In the genomic region with DNA sequence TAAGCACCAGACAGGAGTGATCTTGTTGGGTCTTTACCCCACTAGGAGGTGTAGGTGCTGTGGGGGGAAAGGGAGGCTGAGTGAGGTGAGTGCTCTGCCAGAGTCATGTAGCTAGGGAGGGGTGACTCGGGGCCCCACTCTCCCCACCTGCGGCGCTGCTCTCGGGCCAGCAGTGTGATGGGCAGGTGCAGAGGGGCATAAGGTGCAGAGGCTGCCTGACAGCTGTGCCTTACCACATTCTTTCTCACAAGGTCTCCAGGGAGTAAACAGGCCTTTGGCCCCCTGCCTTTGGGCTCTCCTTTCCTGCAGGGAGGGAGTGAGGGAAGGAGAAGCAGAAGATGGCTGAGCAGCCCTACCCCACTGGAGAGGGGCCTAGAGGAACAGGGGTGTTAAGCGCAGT, we compare ENCODE assay signal across 13 cellular contexts.
"Had no signal": no experiment of that assay in that cellular context is flagged by ENCODE, and none has a peak within 500 bp of the region (broad histone marks: within the 10 kb centered on the region; RNA-seq: fewer than 3 reads in every experiment).

No MANE protein-coding gene starts in this region.

- ATAC-seq: activated CD4-positive, CD25-positive, alpha-beta regulatory T cell treated with anti-CD3 and anti-CD28 coated beads, Interleukin-2, amount 50 U/mL, for 24 hours; activated naive CD8-positive, alpha-beta T cell treated with anti-CD3 and anti-CD28 coated beads, Interleukin-2, amount 50 U/mL, for 24 hours; lower lobe of right lung had no signal

- H3K27me3 ChIP-seq: breast epithelium, gastrocnemius medialis, upper lobe of left lung had no signal

- H3K4me3 ChIP-seq: breast epithelium, gastrocnemius medialis, lower lobe of right lung, upper lobe of left lung had no signal

- DNase-seq: activated CD4-positive, alpha-beta T cell treated with anti-CD3 and anti-CD28 coated beads, Interleukin-2, amount 50 U/mL, for 1 hour; activated CD8-positive, alpha-beta memory T cell treated with anti-CD3 and anti-CD28 coated beads for 24 hours; activated naive CD4-positive, alpha-beta T cell treated with anti-CD3 and anti-CD28 coated beads for 36 hours; activated naive CD8-positive, alpha-beta T cell treated with anti-CD3 and anti-CD28 coated beads, Interleukin-2, amount 50 U/mL, for 24 hours; aorta; gastrocnemius medialis; left cardiac atrium; lower lobe of right lung; nephron progenitor cell; upper lobe of left lung had no signal

- H3K27ac ChIP-seq: breast epithelium, lower lobe of right lung, upper lobe of left lung had no signal

- H3K27ac Mint-ChIP-seq: activated naive CD4-positive, alpha-beta T cell treated with anti-CD3 and anti-CD28 coated beads for 36 hours; activated naive CD8-positive, alpha-beta T cell treated with anti-CD3 and anti-CD28 coated beads, Interleukin-2, amount 50 U/mL, for 24 hours; nephron progenitor cell; stimulated activated naive CD8-positive, alpha-beta T cell treated with anti-CD3 and anti-CD28 coated beads, Interleukin-15, Interleukin-2, amounts not matched to agents 100 ng/mL and 50 ng/mL, for 24 hours had no signal

- H3K9me3 Mint-ChIP-seq: activated naive CD4-positive, alpha-beta T cell treated with anti-CD3 and anti-CD28 coated beads for 36 hours; activated naive CD8-positive, alpha-beta T cell treated with anti-CD3 and anti-CD28 coated beads, Interleukin-2, amount 50 U/mL, for 24 hours; nephron progenitor cell; stimulated activated naive CD8-positive, alpha-beta T cell treated with anti-CD3 and anti-CD28 coated beads, Interleukin-15, Interleukin-2, amounts not matched to agents 100 ng/mL and 50 ng/mL, for 24 hours had no signal

- H3K36me3 ChIP-seq: breast epithelium, gastrocnemius medialis, lower lobe of right lung, upper lobe of left lung had no signal

- H3K9me3 ChIP-seq: breast epithelium, gastrocnemius medialis, lower lobe of right lung, upper lobe of left lung had no signal

- H3K4me1 ChIP-seq: breast epithelium had no signal

- H3K4me3 Mint-ChIP-seq: activated naive CD4-positive, alpha-beta T cell treated with anti-CD3 and anti-CD28 coated beads for 36 hours; activated naive CD8-positive, alpha-beta T cell treated with anti-CD3 and anti-CD28 coated beads, Interleukin-2, amount 50 U/mL, for 24 hours; nephron progenitor cell; stimulated activated naive CD8-positive, alpha-beta T cell treated with anti-CD3 and anti-CD28 coated beads, Interleukin-15, Interleukin-2, amounts not matched to agents 100 ng/mL and 50 ng/mL, for 24 hours had no signal

- H3K27me3 Mint-ChIP-seq: activated naive CD8-positive, alpha-beta T cell treated with anti-CD3 and anti-CD28 coated beads, Interleukin-2, amount 50 U/mL, for 24 hours; stimulated activated naive CD8-positive, alpha-beta T cell treated with anti-CD3 and anti-CD28 coated beads, Interleukin-15, Interleukin-2, amounts not matched to agents 100 ng/mL and 50 ng/mL, for 24 hours had no signal
